Comparison of ENCODE assay signal across 2 cellular contexts in genomic region chr5:53291528-53291927, GRCh38.
TF ChIP-seq lines count a peak whose summit lies in the region.

No MANE protein-coding gene starts in this region.

TF ChIP-seq in SK-N-SH, 30 proteins besides CTCF, POLR2A, EP300 and RAD21 (continued from another document):
- TF ChIP-seq TEAD4 (IDR thresholded peaks at IDR 0.05; ENCODE audit: borderline replicate concordance, insufficient read depth) (no peak), RCOR1 (IDR thresholded peaks at IDR 0.05; ENCODE audit: low read length) (no peak)

TF ChIP-seq in SK-N-SH treated with all-trans-retinoic acid at 6 μM for 48 hours, 23 proteins besides CTCF, POLR2A, EP300 and RAD21 (continued from another document):
- no peak for TF ChIP-seq POU6F1 (CRISPR knock-in tag; IDR thresholded peaks at IDR 0.05; ENCODE audit: borderline replicate concordance, low read depth)
- TF ChIP-seq RARB (CRISPR knock-in tag; IDR thresholded peaks at IDR 0.05): no peak
- no peak for TF ChIP-seq PATZ1 (CRISPR knock-in tag; IDR thresholded peaks at IDR 0.05; ENCODE audit: borderline replicate concordance)
- no peak for TF ChIP-seq OSR1 (CRISPR knock-in tag; IDR thresholded peaks at IDR 0.05)
- no peak for TF ChIP-seq TCF4 (CRISPR knock-in tag; IDR thresholded peaks at IDR 0.05; ENCODE audit: borderline replicate concordance)
- no peak for TF ChIP-seq ZNF565 (CRISPR knock-in tag; conservative IDR thresholded peaks at IDR 0.05; ENCODE audit: low read depth)
- no peak for TF ChIP-seq CSRNP3 (CRISPR knock-in tag; IDR thresholded peaks at IDR 0.05)
- no peak for TF ChIP-seq ZNF8 (CRISPR knock-in tag; IDR thresholded peaks at IDR 0.05)
- TF ChIP-seq GLIS3 (CRISPR knock-in tag; IDR thresholded peaks at IDR 0.05): no peak
- no peak for TF ChIP-seq PPARA (CRISPR knock-in tag; IDR thresholded peaks at IDR 0.05; ENCODE audit: borderline replicate concordance)
- TF ChIP-seq ZC3H10 (CRISPR knock-in tag; IDR thresholded peaks at IDR 0.05): no peak
- TF ChIP-seq TSHZ2 (CRISPR knock-in tag; IDR thresholded peaks at IDR 0.05): no peak
- TF ChIP-seq BACH2 (CRISPR knock-in tag; IDR thresholded peaks at IDR 0.05; ENCODE audit: borderline replicate concordance): no peak
- TF ChIP-seq CSDC2 (CRISPR knock-in tag; IDR thresholded peaks at IDR 0.05): no peak
